Comparison of ENCODE assay signal across 8 cellular contexts in genomic region chr15:63157066-63157890, GRCh38. TPM values are rescaled to one million over a fixed set of nuclear protein-coding genes. Genes with fewer than 3 reads are reported as not detected.
A peak's percentile ranks its signal among the peaks of the same experiment; 100 is the strongest.
DNase-seq lines count a peak whose midpoint lies in the region; ATAC-seq, FAIRE-seq and TF ChIP-seq lines count a peak whose summit lies in the region.

Gene RPS27L (minus strand): TSS chr15:63157477. CDS start chr15:63157405, 72 bp downstream.

- TF ChIP-seq CTCF in right atrium auricular region (IDR thresholded peaks at IDR 0.05), result no peak

- ATAC-seq in GM18502 (IDR thresholded peaks at IDR 0.05; ENCODE audit: poor library complexity, unreplicated experiment) (peak; percentile 92), HG02943 (IDR thresholded peaks at IDR 0.05; ENCODE audit: low read depth, unreplicated experiment) (peak; percentile 85)

- H3K4me1 ChIP-seq in right atrium auricular region, result peaks cover 0 to 10% of the 10 kb centered on the region in 2 donors

- DNase-seq in NCI-H187 treated with DMSO at 0.1 percent for 48 hours (lab: John Stamatoyannopoulos, UW) (peak; percentile 13), T-helper 2 cell (peak; percentile 69 to 96 (median 81)), right atrium auricular region (ENCODE audit: low spot score) (peak; percentile 93), pulmonary artery endothelial cell (ENCODE audit: low read depth, low spot score) (peak; percentile 78), urothelium cell line (ENCODE audit: low spot score) (peak; percentile 95)

- no peaks in the 10 kb centered on the region for H3K9me3 ChIP-seq in right atrium auricular region

- H3K36me3 ChIP-seq in right atrium auricular region, result peaks cover 25% of the 10 kb centered on the region

- FAIRE-seq in urothelium cell line (lab: Jason Lieb, UNC), result peak; percentile 90

- H3K27ac ChIP-seq in angular gyrus (ENCODE audit: low read depth, low read length) (peak within 1 kb of the TSS; percentile 88), right atrium auricular region (peak within 1 kb of the TSS; percentile 97)

- H3K4me3 ChIP-seq in right atrium auricular region, result peak within 1 kb of the TSS; percentile 69 to 87

- H3K27me3 ChIP-seq in right atrium auricular region, result no peaks in the 10 kb centered on the region

RNA-seq across cellular contexts. Expression of gene RPS27L, which starts in this region (rescaled TPM):
- total RNA-seq in right atrium auricular region (10 to 100 TPM; 74.7 to 76.4 TPM), pulmonary artery endothelial cell (439 and 505 TPM in 2 replicates)

Comparison
In these comparisons a context has a peak if more than half of its experiments do, and no peak if none do; other contexts are left out.
1. Peak in every context shown above with its lines: DNase-seq, ATAC-seq, H3K4me3 ChIP-seq and H3K27ac ChIP-seq.
2. DNase-seq: peak in every context shown above with its lines; median percentile 95 in urothelium cell line; 93 in right atrium auricular region; 81 in T-helper 2 cell; 78 in pulmonary artery endothelial cell; 13 in NCI-H187 treated with DMSO at 0.1 percent for 48 hours.